Comparison of ENCODE assay signal across 1 cellular context in the genomic region with DNA sequence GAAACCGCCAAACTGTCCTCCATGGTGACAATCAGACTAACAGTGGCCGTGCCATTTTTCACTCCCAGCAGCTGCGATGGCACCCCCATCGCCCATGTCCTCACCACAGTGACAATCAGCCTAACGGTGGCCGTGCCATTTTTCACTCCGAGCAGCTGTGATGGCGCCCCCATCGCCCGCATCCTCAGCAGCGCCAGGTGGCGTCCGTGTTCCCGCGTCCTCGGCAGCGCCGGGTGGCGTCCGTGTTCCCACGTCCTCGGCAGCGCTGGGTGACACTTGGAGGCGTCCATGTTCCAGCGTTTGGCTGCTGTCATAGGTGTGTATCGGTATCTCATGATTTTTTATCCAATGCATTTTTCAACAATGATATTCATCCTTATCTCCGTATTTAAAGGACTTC.
TF ChIP-seq lines count a peak whose summit lies in the region.

No MANE protein-coding gene starts in this region.

TF ChIP-seq in H1, 55 proteins besides CTCF, POLR2A, EP300 and RAD21:
- no peak for TF ChIP-seq BACH1 (IDR thresholded peaks at IDR 0.05; ENCODE audit: low read length)
- TF ChIP-seq ZNF274 (IDR thresholded peaks at IDR 0.05; ENCODE audit: borderline replicate concordance, extremely low read depth, low read length): no peak
- TF ChIP-seq SIX5 (IDR thresholded peaks at IDR 0.05; ENCODE audit: low read depth, low read length): no peak
- no peak for TF ChIP-seq JUND (IDR thresholded peaks at IDR 0.05; ENCODE audit: low read length)
- TF ChIP-seq, protein P1, sequence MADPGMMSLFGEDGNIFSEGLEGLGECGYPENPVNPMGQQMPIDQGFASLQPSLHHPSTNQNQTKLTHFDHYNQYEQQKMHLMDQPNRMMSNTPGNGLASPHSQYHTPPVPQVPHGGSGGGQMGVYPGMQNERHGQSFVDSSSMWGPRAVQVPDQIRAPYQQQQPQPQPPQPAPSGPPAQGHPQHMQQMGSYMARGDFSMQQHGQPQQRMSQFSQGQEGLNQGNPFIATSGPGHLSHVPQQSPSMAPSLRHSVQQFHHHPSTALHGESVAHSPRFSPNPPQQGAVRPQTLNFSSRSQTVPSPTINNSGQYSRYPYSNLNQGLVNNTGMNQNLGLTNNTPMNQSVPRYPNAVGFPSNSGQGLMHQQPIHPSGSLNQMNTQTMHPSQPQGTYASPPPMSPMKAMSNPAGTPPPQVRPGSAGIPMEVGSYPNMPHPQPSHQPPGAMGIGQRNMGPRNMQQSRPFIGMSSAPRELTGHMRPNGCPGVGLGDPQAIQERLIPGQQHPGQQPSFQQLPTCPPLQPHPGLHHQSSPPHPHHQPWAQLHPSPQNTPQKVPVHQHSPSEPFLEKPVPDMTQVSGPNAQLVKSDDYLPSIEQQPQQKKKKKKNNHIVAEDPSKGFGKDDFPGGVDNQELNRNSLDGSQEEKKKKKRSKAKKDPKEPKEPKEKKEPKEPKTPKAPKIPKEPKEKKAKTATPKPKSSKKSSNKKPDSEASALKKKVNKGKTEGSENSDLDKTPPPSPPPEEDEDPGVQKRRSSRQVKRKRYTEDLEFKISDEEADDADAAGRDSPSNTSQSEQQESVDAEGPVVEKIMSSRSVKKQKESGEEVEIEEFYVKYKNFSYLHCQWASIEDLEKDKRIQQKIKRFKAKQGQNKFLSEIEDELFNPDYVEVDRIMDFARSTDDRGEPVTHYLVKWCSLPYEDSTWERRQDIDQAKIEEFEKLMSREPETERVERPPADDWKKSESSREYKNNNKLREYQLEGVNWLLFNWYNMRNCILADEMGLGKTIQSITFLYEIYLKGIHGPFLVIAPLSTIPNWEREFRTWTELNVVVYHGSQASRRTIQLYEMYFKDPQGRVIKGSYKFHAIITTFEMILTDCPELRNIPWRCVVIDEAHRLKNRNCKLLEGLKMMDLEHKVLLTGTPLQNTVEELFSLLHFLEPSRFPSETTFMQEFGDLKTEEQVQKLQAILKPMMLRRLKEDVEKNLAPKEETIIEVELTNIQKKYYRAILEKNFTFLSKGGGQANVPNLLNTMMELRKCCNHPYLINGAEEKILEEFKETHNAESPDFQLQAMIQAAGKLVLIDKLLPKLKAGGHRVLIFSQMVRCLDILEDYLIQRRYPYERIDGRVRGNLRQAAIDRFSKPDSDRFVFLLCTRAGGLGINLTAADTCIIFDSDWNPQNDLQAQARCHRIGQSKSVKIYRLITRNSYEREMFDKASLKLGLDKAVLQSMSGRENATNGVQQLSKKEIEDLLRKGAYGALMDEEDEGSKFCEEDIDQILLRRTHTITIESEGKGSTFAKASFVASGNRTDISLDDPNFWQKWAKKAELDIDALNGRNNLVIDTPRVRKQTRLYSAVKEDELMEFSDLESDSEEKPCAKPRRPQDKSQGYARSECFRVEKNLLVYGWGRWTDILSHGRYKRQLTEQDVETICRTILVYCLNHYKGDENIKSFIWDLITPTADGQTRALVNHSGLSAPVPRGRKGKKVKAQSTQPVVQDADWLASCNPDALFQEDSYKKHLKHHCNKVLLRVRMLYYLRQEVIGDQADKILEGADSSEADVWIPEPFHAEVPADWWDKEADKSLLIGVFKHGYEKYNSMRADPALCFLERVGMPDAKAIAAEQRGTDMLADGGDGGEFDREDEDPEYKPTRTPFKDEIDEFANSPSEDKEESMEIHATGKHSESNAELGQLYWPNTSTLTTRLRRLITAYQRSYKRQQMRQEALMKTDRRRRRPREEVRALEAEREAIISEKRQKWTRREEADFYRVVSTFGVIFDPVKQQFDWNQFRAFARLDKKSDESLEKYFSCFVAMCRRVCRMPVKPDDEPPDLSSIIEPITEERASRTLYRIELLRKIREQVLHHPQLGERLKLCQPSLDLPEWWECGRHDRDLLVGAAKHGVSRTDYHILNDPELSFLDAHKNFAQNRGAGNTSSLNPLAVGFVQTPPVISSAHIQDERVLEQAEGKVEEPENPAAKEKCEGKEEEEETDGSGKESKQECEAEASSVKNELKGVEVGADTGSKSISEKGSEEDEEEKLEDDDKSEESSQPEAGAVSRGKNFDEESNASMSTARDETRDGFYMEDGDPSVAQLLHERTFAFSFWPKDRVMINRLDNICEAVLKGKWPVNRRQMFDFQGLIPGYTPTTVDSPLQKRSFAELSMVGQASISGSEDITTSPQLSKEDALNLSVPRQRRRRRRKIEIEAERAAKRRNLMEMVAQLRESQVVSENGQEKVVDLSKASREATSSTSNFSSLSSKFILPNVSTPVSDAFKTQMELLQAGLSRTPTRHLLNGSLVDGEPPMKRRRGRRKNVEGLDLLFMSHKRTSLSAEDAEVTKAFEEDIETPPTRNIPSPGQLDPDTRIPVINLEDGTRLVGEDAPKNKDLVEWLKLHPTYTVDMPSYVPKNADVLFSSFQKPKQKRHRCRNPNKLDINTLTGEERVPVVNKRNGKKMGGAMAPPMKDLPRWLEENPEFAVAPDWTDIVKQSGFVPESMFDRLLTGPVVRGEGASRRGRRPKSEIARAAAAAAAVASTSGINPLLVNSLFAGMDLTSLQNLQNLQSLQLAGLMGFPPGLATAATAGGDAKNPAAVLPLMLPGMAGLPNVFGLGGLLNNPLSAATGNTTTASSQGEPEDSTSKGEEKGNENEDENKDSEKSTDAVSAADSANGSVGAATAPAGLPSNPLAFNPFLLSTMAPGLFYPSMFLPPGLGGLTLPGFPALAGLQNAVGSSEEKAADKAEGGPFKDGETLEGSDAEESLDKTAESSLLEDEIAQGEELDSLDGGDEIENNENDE (IDR thresholded peaks at IDR 0.05; ENCODE audit: insufficient replicate concordance, low read length): no peak
- no peak for TF ChIP-seq SAP30 (IDR thresholded peaks at IDR 0.05; ENCODE audit: insufficient read depth, insufficient replicate concordance, low read length)
- TF ChIP-seq PHF8 (conservative IDR thresholded peaks at IDR 0.05; ENCODE audit: low read depth, low read length): no peak
- no peak for TF ChIP-seq CHD1 (IDR thresholded peaks at IDR 0.05; ENCODE audit: low read depth, low read length)
- TF ChIP-seq SP1 (IDR thresholded peaks at IDR 0.05; ENCODE audit: low read depth, low read length): no peak
- TF ChIP-seq, protein P2, sequence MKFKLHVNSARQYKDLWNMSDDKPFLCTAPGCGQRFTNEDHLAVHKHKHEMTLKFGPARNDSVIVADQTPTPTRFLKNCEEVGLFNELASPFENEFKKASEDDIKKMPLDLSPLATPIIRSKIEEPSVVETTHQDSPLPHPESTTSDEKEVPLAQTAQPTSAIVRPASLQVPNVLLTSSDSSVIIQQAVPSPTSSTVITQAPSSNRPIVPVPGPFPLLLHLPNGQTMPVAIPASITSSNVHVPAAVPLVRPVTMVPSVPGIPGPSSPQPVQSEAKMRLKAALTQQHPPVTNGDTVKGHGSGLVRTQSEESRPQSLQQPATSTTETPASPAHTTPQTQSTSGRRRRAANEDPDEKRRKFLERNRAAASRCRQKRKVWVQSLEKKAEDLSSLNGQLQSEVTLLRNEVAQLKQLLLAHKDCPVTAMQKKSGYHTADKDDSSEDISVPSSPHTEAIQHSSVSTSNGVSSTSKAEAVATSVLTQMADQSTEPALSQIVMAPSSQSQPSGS (IDR thresholded peaks at IDR 0.05; ENCODE audit: low read length): no peak
- TF ChIP-seq CBX8 (IDR thresholded peaks at IDR 0.05; ENCODE audit: borderline replicate concordance, low read depth, low read length): no peak
- no peak for TF ChIP-seq CHD2 (IDR thresholded peaks at IDR 0.05; ENCODE audit: low read length)
